Comparison of ENCODE assay signal across 1 cellular context in genomic region chr17:81081217-81081616, GRCh38.
TF ChIP-seq lines count a peak whose summit lies in the region.

No MANE protein-coding gene starts in this region.

TF ChIP-seq in HepG2, 621 proteins besides CTCF, POLR2A, EP300 and RAD21 (continued from another document):
- TF ChIP-seq HOXA9 (CRISPR knock-in tag; IDR thresholded peaks at IDR 0.05; ENCODE audit: borderline replicate concordance) (no peak), TBP (CRISPR knock-in tag; IDR thresholded peaks at IDR 0.05) (no peak), RFX3 (CRISPR knock-in tag; IDR thresholded peaks at IDR 0.05) (no peak), FOXO4 (CRISPR knock-in tag; conservative IDR thresholded peaks at IDR 0.05) (0 out of 2 replicates have a peak, but pooled peaks have one; percentile 50), ZC3H13 (CRISPR knock-in tag; IDR thresholded peaks at IDR 0.05) (no peak)
